In the genomic region with DNA sequence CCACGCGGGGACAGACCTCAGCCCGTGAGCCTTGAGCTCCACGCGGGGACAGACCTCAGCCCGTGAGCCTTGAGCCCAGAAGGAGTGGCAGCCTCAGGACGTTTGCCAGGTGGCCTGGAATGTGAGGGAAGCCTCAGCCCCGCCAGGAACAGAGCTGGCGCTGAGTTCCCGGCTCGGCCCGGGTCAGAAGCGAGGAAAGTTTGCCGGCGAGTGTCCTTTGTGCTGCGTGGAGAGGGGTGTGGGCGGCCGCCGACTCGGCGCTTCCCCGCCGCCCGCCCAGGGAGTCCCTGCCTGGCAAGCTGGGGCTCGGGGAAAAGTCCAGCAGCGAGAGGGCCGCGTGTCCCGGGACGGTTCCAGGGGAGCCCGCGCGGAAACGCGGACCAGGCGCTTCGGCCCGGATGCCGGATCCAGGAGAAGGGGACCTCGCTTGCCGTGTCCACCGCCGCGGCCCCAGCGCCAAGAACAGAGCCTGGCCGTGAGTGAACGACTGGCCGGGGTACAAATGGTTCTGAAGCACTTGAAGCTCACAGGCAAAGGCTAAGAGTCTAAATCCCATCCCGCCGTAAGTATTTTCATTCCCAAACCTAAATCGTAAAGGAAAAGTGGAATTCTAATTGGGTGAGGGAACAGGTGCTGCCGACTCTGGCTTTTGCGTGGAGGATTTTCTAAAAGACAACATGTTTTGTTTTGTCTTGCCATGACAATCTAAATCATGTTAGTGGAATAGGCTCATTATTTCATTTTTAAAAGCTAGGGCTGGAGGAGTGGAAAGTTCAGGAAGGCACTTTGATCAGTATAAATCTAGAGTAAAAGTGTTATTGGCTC, we compare ENCODE assay signal across 9 cellular contexts. TPM values are rescaled to one million over a fixed set of nuclear protein-coding genes. Genes with fewer than 3 reads are reported as not detected.
DNase-seq lines count a peak whose midpoint lies in the region; ATAC-seq and TF ChIP-seq lines count a peak whose summit lies in the region.
"Had no signal": no experiment of that assay in that cellular context is flagged by ENCODE, and none has a peak within 500 bp of the region (broad histone marks: within the 10 kb centered on the region; RNA-seq: fewer than 3 reads in every experiment).

No MANE protein-coding gene starts in this region.

- H3K36me3 ChIP-seq in SK-N-SH (replicated peaks in 1 of 2; ENCODE audit: control insufficient read depth in 1 of 2, insufficient read depth in 2 of 2, low read length in 1 of 2) = no peaks in the 10 kb centered on the region
- no peaks in the 10 kb centered on the region for H3K36me3 ChIP-seq in duodenal mucosa (ENCODE audit: control insufficient read depth in 1 of 2, insufficient read depth in 2 of 2, low read length in 2 of 2)
- no peaks in the 10 kb centered on the region for H3K36me3 ChIP-seq in thyroid gland
- H3K36me3 ChIP-seq in osteoblast (ENCODE audit: insufficient read depth, low read length) = no peaks in the 10 kb centered on the region

- in situ Hi-C loops in KBM-7 (cut with MboI; ENCODE audit: low pct_unique_long_range_greater_than_20kb, low sequenced_read_pairs) = no loop called here

- TF ChIP-seq CTCF in SK-N-SH (IDR thresholded peaks at IDR 0.05) (no peak), thyroid gland (IDR thresholded peaks at IDR 0.05) (no peak), osteoblast (IDR thresholded peaks at IDR 0.05; ENCODE audit: extremely low read depth, low read depth, low read length) (no peak)

- no peak overlapping the region for H3K9ac ChIP-seq in SK-N-SH
- peak overlapping the region; percentile 13 to 49 for H3K9ac ChIP-seq in duodenal mucosa (ENCODE audit: low read depth in 1 of 2, low read length in 2 of 2)

- H3K27ac ChIP-seq in SK-N-SH (ENCODE audit: low read depth in 2 of 2, low read length in 1 of 2) = no peak overlapping the region
- H3K27ac ChIP-seq in duodenal mucosa (ENCODE audit: low read depth, low read length) = no peak overlapping the region
- H3K27ac ChIP-seq in thyroid gland = peak overlapping the region in 1 of 3 donors; percentile 77
- H3K27ac ChIP-seq in osteoblast (ENCODE audit: low read depth, low read length) = no peak overlapping the region

- H2AFZ ChIP-seq in SK-N-SH (ENCODE audit: low read depth) = no peak overlapping the region
- no peak overlapping the region for H2AFZ ChIP-seq in osteoblast (ENCODE audit: low read length)

- H3K4me3 ChIP-seq in SK-N-SH (ENCODE audit: low read depth in 2 of 2, low read length in 1 of 2) (peak overlapping the region in 1 of 2 experiments; percentile 54; a peak in 1 of 4 replicates), duodenal mucosa (ENCODE audit: low read depth in 1 of 2, low read length in 2 of 2) (peak overlapping the region; percentile 61 to 65), thyroid gland (replicated peaks in 1 of 3) (peak overlapping the region; percentile 10 to 63 (median 36)), osteoblast (ENCODE audit: insufficient read depth, low read length) (no peak overlapping the region)

- no peaks in the 10 kb centered on the region for H3K9me3 ChIP-seq in SK-N-SH
- no peaks in the 10 kb centered on the region for H3K9me3 ChIP-seq in duodenal mucosa (ENCODE audit: control insufficient read depth in 1 of 2, low read length in 2 of 2)
- no peaks in the 10 kb centered on the region for H3K9me3 ChIP-seq in thyroid gland
- no peaks in the 10 kb centered on the region for H3K9me3 ChIP-seq in osteoblast (ENCODE audit: low read depth, low read length)

- H4K20me1 ChIP-seq in SK-N-SH (ENCODE audit: insufficient read depth) = no peaks in the 10 kb centered on the region
- no peaks in the 10 kb centered on the region for H4K20me1 ChIP-seq in osteoblast (ENCODE audit: insufficient read depth, low read length)

- H3K4me1 ChIP-seq in SK-N-SH (ENCODE audit: control insufficient read depth in 1 of 2, insufficient read depth in 2 of 2, low read depth in 1 of 2, low read length in 1 of 2) (peaks cover 0 to 2% of the 10 kb centered on the region in 2 experiments; a peak in 1 of 4 replicates), duodenal mucosa (ENCODE audit: control insufficient read depth in 1 of 2, insufficient read depth in 2 of 2, low read length in 2 of 2) (peaks cover 4 to 13% of the 10 kb centered on the region in 2 donors), thyroid gland (peaks cover 0 to 7% of the 10 kb centered on the region in 2 donors), osteoblast (ENCODE audit: insufficient read depth, low read length) (no peaks in the 10 kb centered on the region)

- CTCF ChIA-PET in SK-N-SH (lab: Yijun Ruan, JAX) = interaction anchor here (0.7 to 1.3 kb wide), 2 partner anchors 9 to 197 kb away, joined by 3 read pairs; no protein-coding TSS in a partner anchor

- intact Hi-C loops in thyroid gland (cut with DNase I) = no loop called here

- no peak for TF ChIP-seq POLR2A in thyroid gland (IDR thresholded peaks at IDR 0.05)

- no peak for TF ChIP-seq RAD21 in SK-N-SH (IDR thresholded peaks at IDR 0.05; ENCODE audit: low read length)

- no peak overlapping the region for H3K4me2 ChIP-seq in SK-N-SH
- H3K4me2 ChIP-seq in osteoblast (ENCODE audit: insufficient read depth, low read length) = no peak overlapping the region

- no peaks in the 10 kb centered on the region for H3K9me2 ChIP-seq in SK-N-SH

- ATAC-seq in SK-N-SH treated with all-trans-retinoic acid at 6 μM for 48 hours = no peak

- H3K79me2 ChIP-seq in SK-N-SH (ENCODE audit: insufficient read depth) = no peaks in the 10 kb centered on the region
- H3K79me2 ChIP-seq in osteoblast (ENCODE audit: insufficient read depth, low read length) = no peaks in the 10 kb centered on the region

- 34% methylated on average over 22 of the region's 53 CpGs for WGBS in SK-N-SH (ENCODE audit: low lambda C conversion rate)
- 4 to 8% methylated on average over 12 to 14 of the region's 53 CpGs for WGBS in thyroid gland, 2 donors

- no peak for TF ChIP-seq EP300 in SK-N-SH (IDR thresholded peaks at IDR 0.05; ENCODE audit: borderline replicate concordance in 1 of 2, low read depth in 1 of 2, low read length in 1 of 2)

- no peaks in the 10 kb centered on the region for H3K27me3 ChIP-seq in SK-N-SH (ENCODE audit: insufficient read depth)
- H3K27me3 ChIP-seq in duodenal mucosa (ENCODE audit: control insufficient read depth in 1 of 2, insufficient read depth in 2 of 2, low read length in 2 of 2) = peaks cover 3 to 21% of the 10 kb centered on the region in 2 donors
- no peaks in the 10 kb centered on the region for H3K27me3 ChIP-seq in thyroid gland
- H3K27me3 ChIP-seq in osteoblast (ENCODE audit: insufficient read depth, low read length) = peaks cover 11% of the 10 kb centered on the region

- DNase-seq in SK-N-SH (peak; percentile 61), midbrain (lab: John Stamatoyannopoulos, UW) (peak; percentile 46), thyroid gland (peak; percentile 64 to 71), KBM-7 (no peak), NCI-H1436 treated with DMSO at 0.1 percent for 48 hours (lab: John Stamatoyannopoulos, UW) (no peak), osteoblast (ENCODE audit: insufficient read length, low spot score, missing footprints) (no peak)

- POLR2A ChIA-PET in SK-N-SH (lab: Yijun Ruan, JAX) = no interaction called here

- no peaks in the 10 kb centered on the region for H3F3A ChIP-seq in SK-N-SH (replicated peaks; ENCODE audit: insufficient read depth)

TF ChIP-seq in SK-N-SH, 30 proteins besides CTCF, POLR2A, EP300 and RAD21:
- TF ChIP-seq FOXJ3 (CRISPR knock-in tag; IDR thresholded peaks at IDR 0.05) = no peak
- no peak for TF ChIP-seq GATA2 (CRISPR knock-in tag; IDR thresholded peaks at IDR 0.05)
- TF ChIP-seq SMC3 (IDR thresholded peaks at IDR 0.05; ENCODE audit: low read depth, low read length) = no peak
- TF ChIP-seq POLR2AphosphoS5 (IDR thresholded peaks at IDR 0.05; ENCODE audit: low read depth, low read length) = no peak
- no peak for TF ChIP-seq SIN3A (IDR thresholded peaks at IDR 0.05; ENCODE audit: borderline replicate concordance, low read depth, low read length)
- TF ChIP-seq ELF1 (IDR thresholded peaks at IDR 0.05) = no peak
- no peak for TF ChIP-seq TCF12 (IDR thresholded peaks at IDR 0.05)
- no peak for TF ChIP-seq FOSL2 (IDR thresholded peaks at IDR 0.05; ENCODE audit: borderline replicate concordance, low read depth)
- TF ChIP-seq TAF1 (IDR thresholded peaks at IDR 0.05; ENCODE audit: borderline replicate concordance, low read depth, low read length) = no peak
- TF ChIP-seq GABPA (IDR thresholded peaks at IDR 0.05; ENCODE audit: low read depth) = no peak
- TF ChIP-seq RXRA (IDR thresholded peaks at IDR 0.05; ENCODE audit: borderline replicate concordance, low read depth) = no peak
- no peak for TF ChIP-seq YY1 (IDR thresholded peaks at IDR 0.05; ENCODE audit: low read depth)

TF ChIP-seq in SK-N-SH treated with all-trans-retinoic acid at 6 μM for 48 hours, 23 proteins besides CTCF, POLR2A, EP300 and RAD21 (continues in another document):
- TF ChIP-seq RARB (CRISPR knock-in tag; IDR thresholded peaks at IDR 0.05) = no peak
- TF ChIP-seq, protein P1, sequence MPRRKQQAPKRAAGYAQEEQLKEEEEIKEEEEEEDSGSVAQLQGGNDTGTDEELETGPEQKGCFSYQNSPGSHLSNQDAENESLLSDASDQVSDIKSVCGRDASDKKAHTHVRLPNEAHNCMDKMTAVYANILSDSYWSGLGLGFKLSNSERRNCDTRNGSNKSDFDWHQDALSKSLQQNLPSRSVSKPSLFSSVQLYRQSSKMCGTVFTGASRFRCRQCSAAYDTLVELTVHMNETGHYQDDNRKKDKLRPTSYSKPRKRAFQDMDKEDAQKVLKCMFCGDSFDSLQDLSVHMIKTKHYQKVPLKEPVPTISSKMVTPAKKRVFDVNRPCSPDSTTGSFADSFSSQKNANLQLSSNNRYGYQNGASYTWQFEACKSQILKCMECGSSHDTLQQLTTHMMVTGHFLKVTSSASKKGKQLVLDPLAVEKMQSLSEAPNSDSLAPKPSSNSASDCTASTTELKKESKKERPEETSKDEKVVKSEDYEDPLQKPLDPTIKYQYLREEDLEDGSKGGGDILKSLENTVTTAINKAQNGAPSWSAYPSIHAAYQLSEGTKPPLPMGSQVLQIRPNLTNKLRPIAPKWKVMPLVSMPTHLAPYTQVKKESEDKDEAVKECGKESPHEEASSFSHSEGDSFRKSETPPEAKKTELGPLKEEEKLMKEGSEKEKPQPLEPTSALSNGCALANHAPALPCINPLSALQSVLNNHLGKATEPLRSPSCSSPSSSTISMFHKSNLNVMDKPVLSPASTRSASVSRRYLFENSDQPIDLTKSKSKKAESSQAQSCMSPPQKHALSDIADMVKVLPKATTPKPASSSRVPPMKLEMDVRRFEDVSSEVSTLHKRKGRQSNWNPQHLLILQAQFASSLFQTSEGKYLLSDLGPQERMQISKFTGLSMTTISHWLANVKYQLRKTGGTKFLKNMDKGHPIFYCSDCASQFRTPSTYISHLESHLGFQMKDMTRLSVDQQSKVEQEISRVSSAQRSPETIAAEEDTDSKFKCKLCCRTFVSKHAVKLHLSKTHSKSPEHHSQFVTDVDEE (CRISPR knock-in tag; IDR thresholded peaks at IDR 0.05) = no peak

RNA-seq across cellular contexts. Expression of gene LRRN1, which starts 1.7 kb away (rescaled TPM):
- 0.03 TPM in 2 replicates for polyA plus RNA-seq in SK-N-SH (2012; rRNA removed)
- 0.08 and 0.10 TPM in 2 replicates for polyA plus RNA-seq in SK-N-SH (2012; cell fraction: cytosol; rRNA removed)
- not detected in 2 replicates for polyA plus RNA-seq in SK-N-SH (2012; cell fraction: nucleus; rRNA removed)
- total RNA-seq in thyroid gland (10 to 100 TPM in 3 of 4 donors, 1 to 10 TPM in 1; 1.4 to 29.2 (median 21.0) TPM), osteoblast (3.5 and 4.0 TPM in 2 replicates)
- polyA plus RNA-seq: AG04450 had no signal

Comparison
In these comparisons a context has a peak if more than half of its experiments do, and no peak if none do; other contexts are left out.
1. DNase-seq: peak in SK-N-SH (single experiment), midbrain (single experiment) and thyroid gland (2 of 2); none in KBM-7 (single experiment), NCI-H1436 treated with DMSO at 0.1 percent for 48 hours (single experiment) and osteoblast (single experiment).